19 cellular contexts compared by ENCODE assay signal in the genomic region with DNA sequence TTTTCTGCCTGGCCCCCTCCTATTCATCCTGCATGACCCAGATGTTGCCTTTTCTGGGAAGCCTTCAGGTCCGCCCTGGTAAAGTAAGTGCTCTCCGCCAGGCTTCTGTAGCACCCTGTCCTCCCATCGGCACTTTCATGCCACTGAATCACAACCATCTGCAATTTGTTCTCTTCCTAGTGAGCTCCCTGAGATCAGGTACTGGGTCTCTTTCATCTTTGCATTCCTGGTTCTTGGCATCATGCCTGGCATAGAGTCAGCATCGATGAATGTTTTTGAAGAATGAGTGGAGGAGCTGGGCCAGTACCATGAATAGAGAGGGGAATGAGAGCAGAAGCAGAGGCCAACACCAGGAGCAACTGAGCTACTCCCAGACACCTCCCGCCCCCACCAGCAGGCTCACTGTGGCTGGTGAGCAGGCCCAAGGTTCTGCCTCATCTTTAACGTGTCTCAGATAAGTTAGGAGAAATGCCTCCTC. TPM values are rescaled to one million over a fixed set of nuclear protein-coding genes. Genes with fewer than 3 reads are reported as not detected.
DNase-seq lines count a peak whose midpoint lies in the region; TF ChIP-seq lines count a peak whose summit lies in the region.
"Had no signal": no experiment of that assay in that cellular context is flagged by ENCODE, and none has a peak within 500 bp of the region (broad histone marks: within the 10 kb centered on the region; RNA-seq: fewer than 3 reads in every experiment).

No MANE protein-coding gene starts in this region.

- no peaks in the 10 kb centered on the region for H3K9me3 ChIP-seq in prostate gland
- H3K9me3 ChIP-seq: gastrocnemius medialis, stomach had no signal

- DNase-seq in EL (peak; percentile 37), NCI-H1694 treated with DMSO at 0.1 percent for 48 hours (lab: John Stamatoyannopoulos, UW) (peak; percentile 59), amniotic epithelial cell (ENCODE audit: low read depth) (peak; percentile 28), iris pigment epithelial cell (ENCODE audit: low read depth) (peak; percentile 28), prostate gland (ENCODE audit: low spot score) (no peak), AG08396 (ENCODE audit: low spot score) (no peak), NCI-H748 treated with DMSO at 0.1 percent for 48 hours (lab: John Stamatoyannopoulos, UW) (no peak)
- DNase-seq in central memory CD4-positive, alpha-beta T cell: no peak
- DNase-seq: activated naive CD4-positive, alpha-beta T cell treated with anti-CD3 and anti-CD28 coated beads, Interleukin-2, amount 50 U/mL, for 16 hours; activated T-cell treated with anti-CD3 and anti-CD28 coated beads for 4 hours; gastrocnemius medialis; NCI-H774; retina; stimulated activated CD4-positive, alpha-beta T cell treated with anti-CD3 and anti-CD28 coated beads, Interleukin-15, amount 100 ng/mL, for 24 hours; stomach; T-helper 2 cell had no signal

- no peak for TF ChIP-seq POLR2A in prostate gland (IDR thresholded peaks at IDR 0.05)

- no peaks in the 10 kb centered on the region for H3K27me3 ChIP-seq in prostate gland (replicated peaks; ENCODE audit: insufficient read depth)

- H3K36me3 ChIP-seq in prostate gland: no peaks in the 10 kb centered on the region
- H3K36me3 ChIP-seq: cardiac muscle cell, gastrocnemius medialis, stomach had no signal

- no peak overlapping the region for H3K4me3 ChIP-seq in prostate gland
- H3K4me3 ChIP-seq: cardiac muscle cell, gastrocnemius medialis, stomach had no signal

- H3K4me1 ChIP-seq in prostate gland (replicated peaks): peaks cover 6% of the 10 kb centered on the region

- intact Hi-C loops in prostate gland (cut with DNase I): no loop called here

- no peak for TF ChIP-seq CTCF in prostate gland (IDR thresholded peaks at IDR 0.05)

- WGBS in prostate gland: 45% methylated on average over 6 of the region's 6 CpGs

- H3K27ac ChIP-seq in prostate gland: no peak overlapping the region
- H3K27ac ChIP-seq: cardiac muscle cell, gastrocnemius medialis, stomach had no signal

RNA-seq across cellular contexts. Expression of gene ZDHHC22, which starts 13.1 kb away (rescaled TPM):
- total RNA-seq in prostate gland: under 1 TPM in 1 of 2 donors, not detected in 1; 0.11 TPM
- total RNA-seq: gastrocnemius medialis; lung microvascular endothelial cell; natural killer cell treated with Interleukin-12 subunit alpha and Interleukin-12 subunit beta and Interleukin-15 and Interleukin-18, amount 100 ng/mL, for 72 hours had no signal

RNA-seq across cellular contexts. Expression of gene CIPC, which starts 30.4 kb away (rescaled TPM):
- 10 to 100 TPM; 45.1 to 63.3 TPM for total RNA-seq in prostate gland

RNA-seq across cellular contexts. Expression of gene TMEM63C, which starts 53.1 kb away (rescaled TPM):
- total RNA-seq in prostate gland: 1 to 10 TPM; 2.0 to 7.8 TPM

Comparison
In these comparisons a context has a peak if more than half of its experiments do, and no peak if none do; other contexts are left out.
1. DNase-seq: peak in EL (single experiment), NCI-H1694 treated with DMSO at 0.1 percent for 48 hours (single experiment), amniotic epithelial cell (single experiment) and iris pigment epithelial cell (single experiment); none in central memory CD4-positive, alpha-beta T cell (single experiment), prostate gland (single experiment), AG08396 (single experiment) and NCI-H748 treated with DMSO at 0.1 percent for 48 hours (single experiment).